Comparison of ENCODE assay signal across 29 cellular contexts in the genomic region with DNA sequence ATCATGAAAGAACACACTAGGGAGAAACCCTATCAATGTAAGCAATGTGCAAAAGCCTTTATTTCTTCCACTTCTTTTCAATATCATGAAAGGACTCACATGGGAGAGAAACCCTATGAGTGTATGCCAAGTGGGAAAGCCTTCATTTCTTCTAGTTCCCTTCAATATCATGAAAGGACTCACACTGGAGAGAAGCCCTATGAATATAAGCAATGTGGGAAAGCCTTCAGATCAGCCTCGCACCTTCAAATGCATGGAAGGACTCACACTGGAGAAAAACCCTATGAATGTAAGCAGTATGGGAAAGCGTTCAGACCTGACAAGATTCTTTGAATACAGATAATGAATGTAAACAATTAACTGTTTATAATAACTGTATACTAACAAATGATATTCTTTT.
"Had no signal": no experiment of that assay in that cellular context is flagged by ENCODE, and none has a peak within 500 bp of the region (broad histone marks: within the 10 kb centered on the region; RNA-seq: fewer than 3 reads in every experiment).

No MANE protein-coding gene starts in this region.

- H3K4me1 ChIP-seq: thyroid gland, upper lobe of left lung, vagina had no signal

- H3K4me3 ChIP-seq: skin epidermis, thyroid gland, upper lobe of left lung had no signal

- H3K27me3 Mint-ChIP-seq: activated CD4-positive, alpha-beta T cell treated with anti-CD3 and anti-CD28 coated beads for 36 hours; activated CD8-positive, alpha-beta memory T cell treated with anti-CD3 and anti-CD28 coated beads, Interleukin-2, amount 10 ng/mL, durations not matched to agents 7 days and 5 days; activated naive CD4-positive, alpha-beta T cell treated with anti-CD3 and anti-CD28 coated beads, Interleukin-2, amount 50 U/mL, for 24 hours; activated naive CD8-positive, alpha-beta T cell treated with anti-CD3 and anti-CD28 coated beads, Interleukin-2, amount 50 U/mL, for 24 hours; effector memory CD8-positive, alpha-beta T cell; naive B cell; stimulated activated naive CD8-positive, alpha-beta T cell treated with anti-CD3 and anti-CD28 coated beads, Interleukin-15, Interleukin-2, amounts not matched to agents 100 ng/mL and 50 ng/mL, for 24 hours had no signal

- H3K9me3 ChIP-seq: thyroid gland had no signal

- H3K27ac ChIP-seq: neutrophil, skin epidermis, thyroid gland, upper lobe of left lung, vagina had no signal

- ATAC-seq: activated CD4-positive, alpha-beta T cell treated with anti-CD3 and anti-CD28 coated beads for 36 hours; activated CD8-positive, alpha-beta memory T cell treated with anti-CD3 and anti-CD28 coated beads, Interleukin-2, amount 10 ng/mL, durations not matched to agents 7 days and 5 days; activated CD8-positive, alpha-beta T cell treated with anti-CD3 and anti-CD28 coated beads, Interleukin-2, amount 10 ng/mL, durations not matched to agents 7 days and 5 days; activated naive CD8-positive, alpha-beta T cell treated with anti-CD3 and anti-CD28 coated beads, Interleukin-2, amount 50 U/mL, for 24 hours; effector memory CD8-positive, alpha-beta T cell; esophagus mucosa; left colon; sciatic nerve; stimulated activated effector memory CD8-positive, alpha-beta T cell treated with anti-CD3 and anti-CD28 coated beads, Interleukin-12 subunit alpha, Interleukin-12 subunit beta, amount 100 ng/mL, for 72 hours had no signal

- H3K27me3 ChIP-seq: neutrophil, thyroid gland, upper lobe of left lung, vagina had no signal

- H3K4me3 Mint-ChIP-seq: activated CD4-positive, alpha-beta T cell treated with anti-CD3 and anti-CD28 coated beads for 36 hours; activated CD8-positive, alpha-beta memory T cell treated with anti-CD3 and anti-CD28 coated beads, Interleukin-2, amount 10 ng/mL, durations not matched to agents 7 days and 5 days; activated CD8-positive, alpha-beta T cell treated with anti-CD3 and anti-CD28 coated beads, Interleukin-2, amount 10 ng/mL, durations not matched to agents 7 days and 5 days; activated naive CD4-positive, alpha-beta T cell treated with anti-CD3 and anti-CD28 coated beads, Interleukin-2, amount 50 U/mL, for 24 hours; activated naive CD8-positive, alpha-beta T cell treated with anti-CD3 and anti-CD28 coated beads, Interleukin-2, amount 50 U/mL, for 24 hours; effector memory CD8-positive, alpha-beta T cell; immature natural killer cell; mesothelial cell of epicardium; naive B cell; nephron progenitor cell; stimulated activated effector memory CD8-positive, alpha-beta T cell treated with anti-CD3 and anti-CD28 coated beads, Interleukin-12 subunit alpha, Interleukin-12 subunit beta, amount 100 ng/mL, for 72 hours; stimulated activated naive CD8-positive, alpha-beta T cell treated with anti-CD3 and anti-CD28 coated beads, Interleukin-15, Interleukin-2, amounts not matched to agents 100 ng/mL and 50 ng/mL, for 24 hours had no signal

- H3K27ac Mint-ChIP-seq: activated CD4-positive, alpha-beta T cell treated with anti-CD3 and anti-CD28 coated beads for 36 hours; activated CD8-positive, alpha-beta memory T cell treated with anti-CD3 and anti-CD28 coated beads, Interleukin-2, amount 10 ng/mL, durations not matched to agents 7 days and 5 days; activated CD8-positive, alpha-beta T cell treated with anti-CD3 and anti-CD28 coated beads, Interleukin-2, amount 10 ng/mL, durations not matched to agents 7 days and 5 days; activated naive CD4-positive, alpha-beta T cell treated with anti-CD3 and anti-CD28 coated beads, Interleukin-2, amount 50 U/mL, for 24 hours; activated naive CD8-positive, alpha-beta T cell treated with anti-CD3 and anti-CD28 coated beads, Interleukin-2, amount 50 U/mL, for 24 hours; activated T-helper 2 cell treated with anti-CD3 and anti-CD28 coated beads, Interferon-gamma antibody, Interleukin-2, Interleukin-4, amounts not matched to agents 10 μg/mL and 5 μg/mL and 100 μg/mL, durations not matched to agents 14 hours and 24 hours and 36 hours; effector memory CD8-positive, alpha-beta T cell; immature natural killer cell; mesothelial cell of epicardium; naive B cell; nephron progenitor cell; stimulated activated effector memory CD8-positive, alpha-beta T cell treated with anti-CD3 and anti-CD28 coated beads, Interleukin-12 subunit alpha, Interleukin-12 subunit beta, amount 100 ng/mL, for 72 hours; stimulated activated naive CD8-positive, alpha-beta T cell treated with anti-CD3 and anti-CD28 coated beads, Interleukin-15, Interleukin-2, amounts not matched to agents 100 ng/mL and 50 ng/mL, for 24 hours had no signal

- H3K4me1 Mint-ChIP-seq: activated CD4-positive, alpha-beta T cell treated with anti-CD3 and anti-CD28 coated beads for 36 hours; activated CD8-positive, alpha-beta memory T cell treated with anti-CD3 and anti-CD28 coated beads, Interleukin-2, amount 10 ng/mL, durations not matched to agents 7 days and 5 days; activated naive CD4-positive, alpha-beta T cell treated with anti-CD3 and anti-CD28 coated beads, Interleukin-2, amount 50 U/mL, for 24 hours; immature natural killer cell; mesothelial cell of epicardium; nephron progenitor cell; stimulated activated effector memory CD8-positive, alpha-beta T cell treated with anti-CD3 and anti-CD28 coated beads, Interleukin-12 subunit alpha, Interleukin-12 subunit beta, amount 100 ng/mL, for 72 hours had no signal

- DNase-seq: activated CD4-positive, alpha-beta T cell treated with anti-CD3 and anti-CD28 coated beads for 36 hours; activated CD4-positive, CD25-positive, alpha-beta regulatory T cell; activated CD8-positive, alpha-beta memory T cell treated with anti-CD3 and anti-CD28 coated beads, Interleukin-2, amount 10 ng/mL, durations not matched to agents 7 days and 5 days; activated CD8-positive, alpha-beta T cell treated with anti-CD3 and anti-CD28 coated beads, Interleukin-2, amount 10 ng/mL, durations not matched to agents 7 days and 5 days; activated naive CD8-positive, alpha-beta T cell treated with anti-CD3 and anti-CD28 coated beads, Interleukin-2, amount 50 U/mL, for 24 hours; activated T-cell treated with anti-CD3 and anti-CD28 coated beads, Interleukin-2, amount 50 U/mL, for 48 hours; anterior cingulate cortex; effector memory CD8-positive, alpha-beta T cell; foreskin fibroblast; head of caudate nucleus; hypothalamus; immature natural killer cell; kidney; left colon; naive B cell; nephron progenitor cell; stimulated activated CD4-positive, alpha-beta T cell treated with anti-CD3 and anti-CD28 coated beads, Interleukin-4, amount 100 ng/mL, for 24 hours; thyroid gland; upper lobe of left lung had no signal
